ENCODE assay signal across 30 cellular contexts in the genomic region with DNA sequence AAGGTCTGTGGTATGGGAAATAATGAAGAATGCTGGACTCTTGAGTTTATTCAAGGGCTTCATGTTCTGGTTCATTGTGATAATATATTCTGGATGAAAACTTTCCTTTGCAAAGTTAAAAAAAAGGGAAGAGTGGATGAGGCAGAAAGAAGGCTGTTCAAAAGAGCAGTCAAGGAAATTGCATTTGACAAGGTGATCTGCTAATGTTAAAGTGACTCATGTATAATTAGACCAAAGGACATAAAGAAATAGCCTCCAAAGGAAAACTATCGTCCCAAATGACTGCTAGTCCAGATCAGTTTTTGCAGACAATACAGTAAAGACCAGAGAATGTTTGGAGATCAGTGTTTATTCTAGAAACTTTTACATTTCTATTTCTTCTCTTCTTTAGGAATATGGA. TPM values are rescaled to one million over a fixed set of nuclear protein-coding genes. Genes with fewer than 3 reads are reported as not detected.
"Had no signal": no experiment of that assay in that cellular context is flagged by ENCODE, and none has a peak within 500 bp of the region (broad histone marks: within the 10 kb centered on the region; RNA-seq: fewer than 3 reads in every experiment).

No MANE protein-coding gene starts in this region.

- DNase-seq: Kasumi-1, MG63, NCI-H1048, NCI-H1092 treated with DMSO at 0.1 percent for 48 hours, NCI-H1105 treated with DMSO at 0.1 percent for 48 hours, NCI-H1417, NCI-H1436, NCI-H146, NCI-H1694 treated with DMSO at 0.1 percent for 48 hours, NCI-H187 treated with DMSO at 0.1 percent for 48 hours, NCI-H2029, NCI-H2081, NCI-H2171 treated with DMSO at 0.1 percent for 48 hours, NCI-H226, NCI-H446 treated with DMSO at 0.1 percent for 48 hours, NCI-H510A, NCI-H524, NCI-H526, NCI-H69, NCI-H748 treated with DMSO at 0.1 percent for 48 hours, NCI-H82, OCI-M1, PC-3, Peyer's patch, Right ventricle myocardium superior, RPMI8226, SHP77 treated with DMSO at 0.1 percent for 48 hours, SW 1271, T-helper 1 cell had no signal

- H3K36me3 ChIP-seq: MG63, Peyer's patch, SJSA1 had no signal

- ATAC-seq: PC-3 had no signal

- H3K4me3 ChIP-seq: MG63, Peyer's patch, SJSA1 had no signal

- H3K27me3 ChIP-seq: Peyer's patch had no signal

- H3K4me1 ChIP-seq: Peyer's patch, SJSA1 had no signal

- H3K9me3 ChIP-seq: MG63, Peyer's patch, SJSA1 had no signal

- H3K27ac ChIP-seq: Peyer's patch, SJSA1 had no signal

RNA-seq across cellular contexts. Expression of gene TMEM108, which starts 9.8 kb away (rescaled TPM):
- total RNA-seq: PC-3, SJSA1 had no signal
